In the genomic region with DNA sequence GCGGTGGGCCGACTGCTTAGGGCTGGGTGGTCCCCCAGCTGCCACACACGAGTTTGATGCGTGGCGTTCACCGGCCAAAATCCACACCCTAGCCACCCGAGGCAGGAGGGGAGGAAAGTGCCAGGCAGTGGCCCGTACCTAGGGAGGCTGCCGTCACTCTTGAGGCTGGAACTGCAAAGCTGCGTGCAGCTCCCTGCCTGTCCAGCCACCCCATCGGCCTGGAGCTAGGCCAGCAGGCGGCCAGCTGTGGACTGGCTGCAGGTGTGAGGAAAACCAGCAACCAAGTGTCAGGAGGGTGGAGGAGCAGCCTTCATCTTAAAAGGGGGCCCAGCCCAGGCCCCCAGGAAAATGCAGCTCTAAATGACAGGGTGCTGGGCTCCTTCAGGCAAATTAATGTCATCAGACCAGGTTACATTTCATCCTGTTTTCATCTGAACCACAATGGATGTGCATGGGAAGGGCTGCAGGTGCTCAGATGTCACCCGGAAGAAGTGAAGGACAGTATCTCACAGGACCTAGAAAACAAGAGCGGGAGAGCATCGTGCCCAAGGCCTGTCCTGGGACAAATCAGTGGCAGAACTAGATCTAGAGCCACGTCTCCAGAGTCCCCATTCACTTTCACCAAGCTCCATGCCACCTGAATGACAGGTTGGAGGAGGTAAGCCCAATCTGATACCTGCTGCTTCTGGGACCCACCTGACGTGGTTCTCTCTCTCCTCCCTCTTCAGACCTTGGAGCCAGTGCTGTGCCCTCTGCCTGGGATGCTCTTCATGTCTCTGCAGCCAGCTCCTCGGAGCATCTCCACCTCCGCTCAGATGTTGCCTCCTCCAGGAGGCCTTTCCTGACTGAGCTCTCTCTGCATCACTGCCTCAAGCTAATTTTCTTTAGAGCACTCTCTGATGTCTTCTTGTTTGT, we compare ENCODE assay signal across 15 cellular contexts.
DNase-seq lines count a peak whose midpoint lies in the region; ATAC-seq and TF ChIP-seq lines count a peak whose summit lies in the region.
"Had no signal": no experiment of that assay in that cellular context is flagged by ENCODE, and none has a peak within 500 bp of the region (broad histone marks: within the 10 kb centered on the region; RNA-seq: fewer than 3 reads in every experiment).

No MANE protein-coding gene starts in this region.

- no peaks in the 10 kb centered on the region for H4K20me1 ChIP-seq in H9 (ENCODE audit: control insufficient read depth, insufficient read depth, insufficient read length)
- H4K20me1 ChIP-seq in hepatocyte (ENCODE audit: insufficient read depth, poor library complexity, severe bottlenecking) = no peaks in the 10 kb centered on the region

- no peaks in the 10 kb centered on the region for H3K23me2 ChIP-seq in H9 (ENCODE audit: insufficient read length, low read depth, low read length, poor library complexity, severe bottlenecking)

- H3K36me3 Mint-ChIP-seq in H9 (ENCODE audit: insufficient read depth in 1 of 3, low read depth in 3 of 3) = peaks cover 3 to 14% (median 8%) of the 10 kb centered on the region in 3 experiments
- no peaks in the 10 kb centered on the region for H3K36me3 Mint-ChIP-seq in activated T-helper 2 cell treated with anti-CD3 and anti-CD28 coated beads, Interferon-gamma antibody, Interleukin-2, Interleukin-4, amounts not matched to agents 10 μg/mL and 5 μg/mL and 100 μg/mL, durations not matched to agents 14 hours and 24 hours and 36 hours (ENCODE audit: low read depth)

- H2BK12ac ChIP-seq in H9 (ENCODE audit: insufficient read length, low read depth, low read length) = no peak overlapping the region

- H3K79me2 ChIP-seq in H9 (ENCODE audit: insufficient read depth, low read length) (no peaks in the 10 kb centered on the region), hepatocyte (no peaks in the 10 kb centered on the region)

- H3K4ac ChIP-seq in H9 (ENCODE audit: low read depth, low read length) = no peak overlapping the region

- no peaks in the 10 kb centered on the region for H3K9me2 ChIP-seq in hepatocyte (replicated peaks; ENCODE audit: insufficient read depth)

- no peak for ATAC-seq in GM21529 (IDR thresholded peaks at IDR 0.05; ENCODE audit: unreplicated experiment)
- ATAC-seq: heart left ventricle had no signal

- H2AFZ ChIP-seq in H9 (ENCODE audit: low read length) (no peak overlapping the region), hepatocyte (no peak overlapping the region)

- H3K4me1 ChIP-seq in H9 (ENCODE audit: insufficient read depth, low read length) = no peaks in the 10 kb centered on the region
- H3K4me1 ChIP-seq in hepatocyte (ENCODE audit: insufficient read depth) = peaks cover 59% of the 10 kb centered on the region

- TF ChIP-seq CTCF in H9 (conservative IDR thresholded peaks at IDR 0.05) = no peak
- no peak for TF ChIP-seq CTCF in hepatocyte (IDR thresholded peaks at IDR 0.05; ENCODE audit: poor library complexity)

- no peak overlapping the region for H3K23ac ChIP-seq in H9 (ENCODE audit: insufficient read length, low read depth, low read length)

- H3K4me2 ChIP-seq in H9 (ENCODE audit: insufficient read depth, insufficient read length, low read length) = no peak overlapping the region
- H3K4me2 ChIP-seq in hepatocyte = no peak overlapping the region

- H4K91ac ChIP-seq in H9 (ENCODE audit: insufficient read length, low read depth, low read length) = no peak overlapping the region

- no peaks in the 10 kb centered on the region for H3K79me1 ChIP-seq in H9 (ENCODE audit: insufficient read depth, low read depth, low read length, poor library complexity, severe bottlenecking)

- H2BK20ac ChIP-seq in H9 (ENCODE audit: low read depth, low read length, poor library complexity, severe bottlenecking) = no peak overlapping the region

- no peak overlapping the region for H3K27ac Mint-ChIP-seq in H9
- H3K27ac Mint-ChIP-seq in activated T-helper 2 cell treated with anti-CD3 and anti-CD28 coated beads, Interferon-gamma antibody, Interleukin-2, Interleukin-4, amounts not matched to agents 10 μg/mL and 5 μg/mL and 100 μg/mL, durations not matched to agents 14 hours and 24 hours and 36 hours = no peak overlapping the region
- H3K27ac Mint-ChIP-seq: activated naive CD4-positive, alpha-beta T cell treated with anti-CD3 and anti-CD28 coated beads for 36 hours; T-helper 2 cell treated with Interferon-gamma antibody and Interleukin-4, amounts not matched to agents 5 μg/mL and 100 μg/mL, for 36 hours had no signal

- peaks cover 18% of the 10 kb centered on the region for H3K27me3 Mint-ChIP-seq in H9 (ENCODE audit: low read depth)
- peaks cover 7% of the 10 kb centered on the region for H3K27me3 Mint-ChIP-seq in activated T-helper 2 cell treated with anti-CD3 and anti-CD28 coated beads, Interferon-gamma antibody, Interleukin-2, Interleukin-4, amounts not matched to agents 10 μg/mL and 5 μg/mL and 100 μg/mL, durations not matched to agents 14 hours and 24 hours and 36 hours (ENCODE audit: low read depth)

- no peaks in the 10 kb centered on the region for H3K9me3 ChIP-seq in H9 (ENCODE audit: control insufficient read depth, low read depth, low read length)
- no peaks in the 10 kb centered on the region for H3K9me3 ChIP-seq in hepatocyte (ENCODE audit: low read depth)
- H3K9me3 ChIP-seq: heart left ventricle had no signal

- H2BK15ac ChIP-seq in H9 (ENCODE audit: low read depth, low read length) = no peak overlapping the region

- no peak overlapping the region for H2BK5ac ChIP-seq in H9 (ENCODE audit: insufficient read length, low read length)

- H3K9me3 Mint-ChIP-seq in H9 = peaks cover 10 to 15% of the 10 kb centered on the region in 2 experiments
- no peaks in the 10 kb centered on the region for H3K9me3 Mint-ChIP-seq in activated T-helper 2 cell treated with anti-CD3 and anti-CD28 coated beads, Interferon-gamma antibody, Interleukin-2, Interleukin-4, amounts not matched to agents 10 μg/mL and 5 μg/mL and 100 μg/mL, durations not matched to agents 14 hours and 24 hours and 36 hours
- H3K9me3 Mint-ChIP-seq: activated naive CD4-positive, alpha-beta T cell treated with anti-CD3 and anti-CD28 coated beads for 36 hours; T-helper 2 cell treated with Interferon-gamma antibody and Interleukin-4, amounts not matched to agents 5 μg/mL and 100 μg/mL, for 36 hours had no signal

- no peak overlapping the region for H2AK5ac ChIP-seq in H9 (ENCODE audit: insufficient read length, low read length)

- no peak overlapping the region for H3K9ac ChIP-seq in H9 (ENCODE audit: extremely low read depth, insufficient read length, low read length)

- H3T11ph ChIP-seq in H9 (ENCODE audit: low read length) = no peak overlapping the region

- no peak overlapping the region for H3K18ac ChIP-seq in H9 (ENCODE audit: insufficient read length, low read depth, low read length)

- no peak overlapping the region for H3K56ac ChIP-seq in H9 (ENCODE audit: insufficient read length, low read depth, low read length)

- H4K5ac ChIP-seq in H9 (ENCODE audit: insufficient read length, low read depth, low read length) = no peak overlapping the region

- no peak overlapping the region for H2BK120ac ChIP-seq in H9 (ENCODE audit: low read depth, low read length, poor library complexity, severe bottlenecking)

- peak; percentile 29 for DNase-seq in H9
- peak; percentile 78 for DNase-seq in SK-N-DZ (ENCODE audit: low spot score)
- DNase-seq in hepatocyte (ENCODE audit: low spot score) = no peak
- DNase-seq in posterior vena cava (ENCODE audit: low spot score) = peak; percentile 71
- no peak for DNase-seq in T1000 (lab: John Stamatoyannopoulos, UW)
- DNase-seq in activated T-helper 2 cell treated with anti-CD3 and anti-CD28 coated beads, Interferon-gamma antibody, Interleukin-2, Interleukin-4, amounts not matched to agents 10 μg/mL and 5 μg/mL and 100 μg/mL, durations not matched to agents 14 hours and 24 hours and 36 hours (ENCODE audit: low spot score) = no peak
- DNase-seq in NCI-H526 (lab: John Stamatoyannopoulos, UW) = no peak
- DNase-seq: activated CD4-positive, CD25-positive, alpha-beta regulatory T cell treated with anti-CD3 and anti-CD28 coated beads, Interleukin-2, amount 50 U/mL, for 72 hours; activated naive CD4-positive, alpha-beta T cell treated with anti-CD3 and anti-CD28 coated beads for 36 hours; Karpas-422; NCI-H2171 treated with DMSO at 0.1 percent for 48 hours; SHP77 had no signal

- H3K27me3 ChIP-seq in H9 (ENCODE audit: insufficient read depth, low read length) = no peaks in the 10 kb centered on the region
- H3K27me3 ChIP-seq in hepatocyte = no peaks in the 10 kb centered on the region
- H3K27me3 ChIP-seq: heart left ventricle had no signal

- no peak overlapping the region for H3K4me3 ChIP-seq in hepatocyte
- H3K4me3 ChIP-seq: heart left ventricle had no signal

- no peaks in the 10 kb centered on the region for H3K36me3 ChIP-seq in hepatocyte (replicated peaks; ENCODE audit: insufficient read depth, low read depth)
- H3K36me3 ChIP-seq: heart left ventricle had no signal

- H3K14ac ChIP-seq in H9 (ENCODE audit: insufficient read depth, low read length) = no peak overlapping the region

- intact Hi-C loops in posterior vena cava (cut with DNase I) = loop anchor here in 1 of 2 donors (5.0 kb wide), 1 partner anchor 39 kb away; no protein-coding TSS in a partner anchor
- intact Hi-C loops in activated T-helper 2 cell treated with anti-CD3 and anti-CD28 coated beads, Interferon-gamma antibody, Interleukin-2, Interleukin-4, amounts not matched to agents 10 μg/mL and 5 μg/mL and 100 μg/mL, durations not matched to agents 14 hours and 24 hours and 36 hours (cut with micrococcal nuclease) = no loop called here

- no CpG with 5 or more reads among the region's 19 CpGs for WGBS in H9 (ENCODE audit: extremely low coverage, insufficient read length, low lambda C conversion rate)
- whole genome bisulfite sequencing in hepatocyte (ENCODE audit: low lambda C conversion rate, missing lambda C conversion rate) = 76% methylated on average over 19 of the region's 19 CpGs

- H3K4me3 Mint-ChIP-seq in H9 = no peak overlapping the region
- no peak overlapping the region for H3K4me3 Mint-ChIP-seq in activated T-helper 2 cell treated with anti-CD3 and anti-CD28 coated beads, Interferon-gamma antibody, Interleukin-2, Interleukin-4, amounts not matched to agents 10 μg/mL and 5 μg/mL and 100 μg/mL, durations not matched to agents 14 hours and 24 hours and 36 hours (ENCODE audit: low read depth)
- H3K4me3 Mint-ChIP-seq: activated naive CD4-positive, alpha-beta T cell treated with anti-CD3 and anti-CD28 coated beads for 36 hours; T-helper 2 cell treated with Interferon-gamma antibody and Interleukin-4, amounts not matched to agents 5 μg/mL and 100 μg/mL, for 36 hours had no signal

- no peak overlapping the region for H3K27ac ChIP-seq in H9 (ENCODE audit: insufficient read length, low read depth, low read length)
- H3K27ac ChIP-seq in hepatocyte = peak overlapping the region; percentile 69

- no peak overlapping the region for H4K8ac ChIP-seq in H9 (replicated peaks; ENCODE audit: insufficient read length, low read depth, low read length)

- H3K4me1 Mint-ChIP-seq in H9 = peaks cover 33 to 48% of the 10 kb centered on the region in 2 experiments
- H3K4me1 Mint-ChIP-seq in activated T-helper 2 cell treated with anti-CD3 and anti-CD28 coated beads, Interferon-gamma antibody, Interleukin-2, Interleukin-4, amounts not matched to agents 10 μg/mL and 5 μg/mL and 100 μg/mL, durations not matched to agents 14 hours and 24 hours and 36 hours (ENCODE audit: low read depth) = peaks cover 4% of the 10 kb centered on the region

Comparison
In these comparisons a context has a peak if more than half of its experiments do, and no peak if none do; other contexts are left out.
1. DNase-seq: peak in H9 (single experiment), SK-N-DZ (single experiment) and posterior vena cava (single experiment); none in hepatocyte (single experiment), T1000 (single experiment), activated T-helper 2 cell treated with anti-CD3 and anti-CD28 coated beads, Interferon-gamma antibody, Interleukin-2, Interleukin-4, amounts not matched to agents 10 μg/mL and 5 μg/mL and 100 μg/mL, durations not matched to agents 14 hours and 24 hours and 36 hours (single experiment) and NCI-H526 (0 of 2).